16 cellular contexts compared by ENCODE assay signal in the genomic region with DNA sequence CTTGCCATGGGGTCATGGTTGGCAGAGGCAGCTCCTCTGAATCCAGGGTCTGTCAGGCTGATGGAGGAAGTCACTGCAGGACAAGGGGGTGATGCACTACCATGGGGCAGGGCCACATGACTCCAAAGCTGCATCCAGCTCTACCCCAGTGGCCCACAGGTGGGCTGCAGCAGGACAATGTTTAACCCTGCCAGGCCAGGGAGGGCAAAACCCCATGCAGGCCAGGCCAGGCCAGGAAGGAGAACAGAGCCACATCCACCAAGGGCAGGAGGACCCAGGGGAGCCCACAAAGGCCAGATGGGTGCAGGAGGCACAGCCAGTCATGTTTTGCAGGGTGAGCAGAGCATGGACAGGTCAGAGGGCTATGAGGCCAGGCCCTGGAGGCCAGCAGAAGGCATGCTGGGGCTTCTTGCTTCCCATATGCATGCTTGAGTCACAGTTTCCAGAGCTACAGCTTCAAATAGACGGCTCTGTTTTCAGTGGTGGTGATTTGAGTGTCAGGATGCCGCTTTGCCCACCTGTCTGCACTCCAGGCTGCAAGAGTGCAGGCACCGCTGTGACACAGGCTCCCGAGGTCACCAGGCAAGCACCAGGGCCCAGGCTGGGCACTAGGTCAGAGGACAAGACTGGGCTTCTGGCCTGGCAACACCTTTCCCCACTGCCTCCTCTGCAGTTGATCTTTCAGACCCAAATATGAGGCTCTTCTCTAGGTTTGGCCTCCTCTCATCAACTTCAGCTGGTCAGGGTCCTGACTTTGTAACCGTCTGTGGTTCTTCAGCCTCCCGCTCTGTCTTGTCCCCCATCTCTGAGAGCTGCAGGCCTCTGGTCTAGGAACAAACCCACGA. TPM values are rescaled to one million over a fixed set of nuclear protein-coding genes. Genes with fewer than 3 reads are reported as not detected.
DNase-seq lines count a peak whose midpoint lies in the region; ATAC-seq and TF ChIP-seq lines count a peak whose summit lies in the region.
"Had no signal": no experiment of that assay in that cellular context is flagged by ENCODE, and none has a peak within 500 bp of the region (broad histone marks: within the 10 kb centered on the region; RNA-seq: fewer than 3 reads in every experiment).

No MANE protein-coding gene starts in this region.

- H3K27ac ChIP-seq in IMR-90 (ENCODE audit: insufficient read depth, low read length), result no peak overlapping the region
- peak overlapping the region; percentile 62 for H3K27ac ChIP-seq in naive thymus-derived CD4-positive, alpha-beta T cell (ENCODE audit: low read depth, low read length)
- H3K27ac ChIP-seq: adrenal gland, C4-2B, lower lobe of right lung had no signal

- CTCF ChIA-PET in IMR-90 (lab: Yijun Ruan, JAX), result no interaction called here
- CTCF ChIA-PET in naive thymus-derived CD4-positive, alpha-beta T cell (lab: Charles Lee), result interaction anchor here (0.9 to 2.1 kb wide), 6 partner anchors 9 to 160 kb away, joined by 3 to 10 read pairs (median 6); no protein-coding TSS in a partner anchor
- CTCF ChIA-PET in Caco-2 (lab: Charles Lee), result interaction anchor here (1.1 kb wide), 1 partner anchor 42 kb away, joined by 3 read pairs; no protein-coding TSS in a partner anchor

- peak overlapping the region; percentile 67 for H2AFZ ChIP-seq in IMR-90 (replicated peaks; ENCODE audit: low read length, poor library complexity)

- no peak overlapping the region for H3K4me3 ChIP-seq in IMR-90 (ENCODE audit: insufficient read depth, low read depth, low read length)
- H3K4me3 ChIP-seq in naive thymus-derived CD4-positive, alpha-beta T cell (ENCODE audit: low read length), result peak overlapping the region; percentile 41
- no peak overlapping the region for H3K4me3 ChIP-seq in Caco-2 (ENCODE audit: low read depth, low read length)
- H3K4me3 ChIP-seq: adrenal gland, lower lobe of right lung had no signal

- peaks cover 9% of the 10 kb centered on the region for H3K4me1 Mint-ChIP-seq in T-helper 2 cell treated with Interferon-gamma antibody and Interleukin-4, amounts not matched to agents 5 μg/mL and 100 μg/mL, for 36 hours (ENCODE audit: low read depth)
- peaks cover 11% of the 10 kb centered on the region for H3K4me1 Mint-ChIP-seq in activated naive CD8-positive, alpha-beta T cell treated with anti-CD3 and anti-CD28 coated beads, Interleukin-2, amount 50 U/mL, for 24 hours
- H3K4me1 Mint-ChIP-seq in naive thymus-derived CD4-positive, alpha-beta T cell, result peaks cover 9 to 19% (median 10%) of the 10 kb centered on the region in 7 donors
- no peaks in the 10 kb centered on the region for H3K4me1 Mint-ChIP-seq in Caco-2 (ENCODE audit: low read depth, unreplicated experiment)

- no TSS peak for BruUV-seq in IMR-90 (replicated peaks; lab: Mats Ljungman, UMichigan)
- no TSS peak for BruUV-seq in Caco-2 (replicated peaks; lab: Mats Ljungman, UMichigan)

- H3K18ac ChIP-seq in IMR-90 (ENCODE audit: low read depth, low read length), result no peak overlapping the region

- H3K4me2 ChIP-seq in IMR-90 (ENCODE audit: low read depth, low read length), result no peak overlapping the region

- POLR2A ChIA-PET in IMR-90 (lab: Charles Lee; ENCODE audit: unreplicated experiment), result no interaction called here
- POLR2A ChIA-PET in naive thymus-derived CD4-positive, alpha-beta T cell (lab: Charles Lee), result interaction anchor here (0.5 to 2.1 kb wide), 5 partner anchors 12 to 1937 kb away, joined by 3 to 11 read pairs (median 4); partner anchors contain the start of gene RSPH14
- POLR2A ChIA-PET in Caco-2 (lab: Charles Lee), result no interaction called here

- no peak for TF ChIP-seq CTCF in IMR-90 (conservative IDR thresholded peaks at IDR 0.05; ENCODE audit: low read depth, low read length)
- TF ChIP-seq CTCF in Caco-2 (IDR thresholded peaks at IDR 0.05; ENCODE audit: insufficient read depth in 1 of 2, low read depth in 1 of 2, low read length in 1 of 2, severe bottlenecking in 1 of 2, unreplicated experiment in 1 of 2), result no peak

- no peaks in the 10 kb centered on the region for H3K9me1 ChIP-seq in IMR-90 (ENCODE audit: insufficient read depth, low read length)

- H4K8ac ChIP-seq in IMR-90 (ENCODE audit: low read depth in 2 of 2, low read length in 2 of 2), result no peak overlapping the region

- H3K27me3 Mint-ChIP-seq in T-helper 2 cell treated with Interferon-gamma antibody and Interleukin-4, amounts not matched to agents 5 μg/mL and 100 μg/mL, for 36 hours (ENCODE audit: low read depth), result no peaks in the 10 kb centered on the region
- no peaks in the 10 kb centered on the region for H3K27me3 Mint-ChIP-seq in activated naive CD8-positive, alpha-beta T cell treated with anti-CD3 and anti-CD28 coated beads, Interleukin-2, amount 50 U/mL, for 24 hours
- H3K27me3 Mint-ChIP-seq in naive thymus-derived CD4-positive, alpha-beta T cell, result no peaks in the 10 kb centered on the region
- no peaks in the 10 kb centered on the region for H3K27me3 Mint-ChIP-seq in Caco-2 (ENCODE audit: insufficient read depth, unreplicated experiment)

- no peak for ATAC-seq in IMR-90 (ENCODE audit: low read depth)
- no peak for ATAC-seq in activated naive CD8-positive, alpha-beta T cell treated with anti-CD3 and anti-CD28 coated beads, Interleukin-2, amount 50 U/mL, for 24 hours
- no peak for ATAC-seq in naive thymus-derived CD4-positive, alpha-beta T cell
- ATAC-seq: lower lobe of right lung had no signal

- no peak overlapping the region for H2BK120ac ChIP-seq in IMR-90 (ENCODE audit: low read depth, low read length)

- H3K27ac Mint-ChIP-seq in T-helper 2 cell treated with Interferon-gamma antibody and Interleukin-4, amounts not matched to agents 5 μg/mL and 100 μg/mL, for 36 hours, result peak overlapping the region; percentile 75
- peak overlapping the region; percentile 79 for H3K27ac Mint-ChIP-seq in activated naive CD8-positive, alpha-beta T cell treated with anti-CD3 and anti-CD28 coated beads, Interleukin-2, amount 50 U/mL, for 24 hours
- H3K27ac Mint-ChIP-seq in naive thymus-derived CD4-positive, alpha-beta T cell, result peak overlapping the region; percentile 88 to 98 (median 96)
- H3K27ac Mint-ChIP-seq in Caco-2 (ENCODE audit: unreplicated experiment), result no peak overlapping the region
- H3K27ac Mint-ChIP-seq: HFFc6 had no signal

- no peaks in the 10 kb centered on the region for H3K9me3 Mint-ChIP-seq in T-helper 2 cell treated with Interferon-gamma antibody and Interleukin-4, amounts not matched to agents 5 μg/mL and 100 μg/mL, for 36 hours
- H3K9me3 Mint-ChIP-seq in activated naive CD8-positive, alpha-beta T cell treated with anti-CD3 and anti-CD28 coated beads, Interleukin-2, amount 50 U/mL, for 24 hours, result no peaks in the 10 kb centered on the region
- peaks cover 0 to 4% (median 0%) of the 10 kb centered on the region in 11 donors for H3K9me3 Mint-ChIP-seq in naive thymus-derived CD4-positive, alpha-beta T cell
- H3K9me3 Mint-ChIP-seq in Caco-2 (ENCODE audit: unreplicated experiment), result no peaks in the 10 kb centered on the region
- H3K9me3 Mint-ChIP-seq: HFFc6 had no signal

- H3K14ac ChIP-seq in IMR-90 (replicated peaks; ENCODE audit: low read depth, low read length), result no peak overlapping the region

- H3K36me3 ChIP-seq in IMR-90 (ENCODE audit: control insufficient read depth, insufficient read depth, low read length) (no peaks in the 10 kb centered on the region), Caco-2 (ENCODE audit: control insufficient read depth, insufficient read depth, low read length) (no peaks in the 10 kb centered on the region)
- no peaks in the 10 kb centered on the region for H3K36me3 ChIP-seq in naive thymus-derived CD4-positive, alpha-beta T cell (ENCODE audit: control insufficient read depth in 2 of 3, insufficient read depth in 3 of 3, low read length in 3 of 3)
- H3K36me3 ChIP-seq: adrenal gland, lower lobe of right lung had no signal

- no peak overlapping the region for H2AK5ac ChIP-seq in IMR-90 (ENCODE audit: low read depth, low read length)

- no peak overlapping the region for H3K4ac ChIP-seq in IMR-90 (ENCODE audit: low read depth, low read length)

- intact Hi-C loops in IMR-90 (cut with micrococcal nuclease) (no loop called here), Caco-2 (cut with micrococcal nuclease; ENCODE audit: unreplicated experiment) (no loop called here)
- intact Hi-C loops in naive thymus-derived CD4-positive, alpha-beta T cell (cut with micrococcal nuclease), result no loop called here

- H3K56ac ChIP-seq in IMR-90 (ENCODE audit: extremely low read depth, insufficient read depth, low read length), result no peak overlapping the region

- H3K9me3 ChIP-seq in IMR-90 (ENCODE audit: control insufficient read depth, insufficient read depth, low read length), result no peaks in the 10 kb centered on the region
- no peaks in the 10 kb centered on the region for H3K9me3 ChIP-seq in naive thymus-derived CD4-positive, alpha-beta T cell (ENCODE audit: control insufficient read depth in 2 of 3, low read length in 3 of 3)
- no peaks in the 10 kb centered on the region for H3K9me3 ChIP-seq in Caco-2
- H3K9me3 ChIP-seq: adrenal gland, lower lobe of right lung had no signal

- no peak overlapping the region for H2AK9ac ChIP-seq in IMR-90 (replicated peaks; ENCODE audit: low read depth, low read length, poor library complexity)

- dilution Hi-C loops in IMR-90 (cut with HindIII; ENCODE audit: low sequenced_read_pairs, unreplicated experiment), result no loop called here

- no peak overlapping the region for H2BK20ac ChIP-seq in IMR-90 (ENCODE audit: low read depth, low read length)

- no peak overlapping the region for H2BK15ac ChIP-seq in IMR-90 (ENCODE audit: low read depth, low read length)

- peak overlapping the region; percentile 19 for H3K4me3 Mint-ChIP-seq in T-helper 2 cell treated with Interferon-gamma antibody and Interleukin-4, amounts not matched to agents 5 μg/mL and 100 μg/mL, for 36 hours
- peak overlapping the region; percentile 20 for H3K4me3 Mint-ChIP-seq in activated naive CD8-positive, alpha-beta T cell treated with anti-CD3 and anti-CD28 coated beads, Interleukin-2, amount 50 U/mL, for 24 hours
- peak overlapping the region; percentile 45 to 81 (median 77) for H3K4me3 Mint-ChIP-seq in naive thymus-derived CD4-positive, alpha-beta T cell
- H3K4me3 Mint-ChIP-seq in Caco-2 (ENCODE audit: unreplicated experiment), result no peak overlapping the region
- H3K4me3 Mint-ChIP-seq: HFFc6 had no signal

- H3K27me3 ChIP-seq in IMR-90 (ENCODE audit: control insufficient read depth, insufficient read depth, low read length) (no peaks in the 10 kb centered on the region; the same call in 1 of the 2 replicates), Caco-2 (replicated peaks; ENCODE audit: control insufficient read depth, insufficient read depth, low read length) (no peaks in the 10 kb centered on the region)
- no peaks in the 10 kb centered on the region for H3K27me3 ChIP-seq in naive thymus-derived CD4-positive, alpha-beta T cell (ENCODE audit: control insufficient read depth in 2 of 2, insufficient read depth in 2 of 2, low read length in 2 of 2)
- H3K27me3 ChIP-seq: adrenal gland had no signal

- H4K5ac ChIP-seq in IMR-90 (ENCODE audit: low read depth, low read length), result no peak overlapping the region

- H3K36me3 Mint-ChIP-seq in T-helper 2 cell treated with Interferon-gamma antibody and Interleukin-4, amounts not matched to agents 5 μg/mL and 100 μg/mL, for 36 hours (ENCODE audit: low read depth), result no peaks in the 10 kb centered on the region
- no peaks in the 10 kb centered on the region for H3K36me3 Mint-ChIP-seq in activated naive CD8-positive, alpha-beta T cell treated with anti-CD3 and anti-CD28 coated beads, Interleukin-2, amount 50 U/mL, for 24 hours (ENCODE audit: low read depth)
- H3K36me3 Mint-ChIP-seq in naive thymus-derived CD4-positive, alpha-beta T cell, result peaks cover 0 to 8% (median 0%) of the 10 kb centered on the region in 5 donors
- H3K36me3 Mint-ChIP-seq in Caco-2 (ENCODE audit: insufficient read depth, unreplicated experiment), result no peaks in the 10 kb centered on the region

- no peaks in the 10 kb centered on the region for H3K79me1 ChIP-seq in IMR-90 (ENCODE audit: low read depth in 1 of 2, low read length in 2 of 2)

- no peaks in the 10 kb centered on the region for H3K4me1 ChIP-seq in IMR-90 (ENCODE audit: control insufficient read depth, insufficient read depth, low read length)
- H3K4me1 ChIP-seq in naive thymus-derived CD4-positive, alpha-beta T cell (ENCODE audit: control insufficient read depth in 2 of 2, insufficient read depth in 2 of 2, low read length in 2 of 2), result peaks cover 13 to 16% of the 10 kb centered on the region in 2 donors
- no peaks in the 10 kb centered on the region for H3K4me1 ChIP-seq in Caco-2
- H3K4me1 ChIP-seq: adrenal gland, lower lobe of right lung had no signal

- in situ Hi-C loops in IMR-90 (cut with MboI; ENCODE audit: low sequenced_read_pairs), result no loop called here

- H3K23ac ChIP-seq in IMR-90 (ENCODE audit: low read depth, low read length), result no peak overlapping the region

- DNase-seq in T-helper 2 cell treated with Interferon-gamma antibody and Interleukin-4, amounts not matched to agents 5 μg/mL and 100 μg/mL, for 36 hours (ENCODE audit: low spot score), result no peak
- no peak for DNase-seq in T-helper 2 cell
- no peak for DNase-seq in IMR-90
- DNase-seq in activated naive CD8-positive, alpha-beta T cell treated with anti-CD3 and anti-CD28 coated beads, Interleukin-2, amount 50 U/mL, for 24 hours, result no peak
- DNase-seq in naive thymus-derived CD4-positive, alpha-beta T cell, result no peak
- no peak for DNase-seq in SW 1271 (lab: John Stamatoyannopoulos, UW)
- DNase-seq in Caco-2, result no peak
- DNase-seq in SKM-1 (lab: John Stamatoyannopoulos, UW; ENCODE audit: unreplicated experiment), result no peak
- DNase-seq: 8988T, adrenal gland, DMS79 treated with DMSO at 0.1 percent for 48 hours, foreskin melanocyte, HFFc6, lower lobe of right lung had no signal

- no peak overlapping the region for H4K91ac ChIP-seq in IMR-90 (ENCODE audit: insufficient read depth, low read depth, low read length)

- no peak overlapping the region for H3K9ac ChIP-seq in IMR-90 (ENCODE audit: low read depth, low read length)

- H2BK5ac ChIP-seq in IMR-90 (ENCODE audit: low read depth, low read length, poor library complexity, severe bottlenecking), result no peak overlapping the region

- no peak for TF ChIP-seq RAD21 in IMR-90 (IDR thresholded peaks at IDR 0.05; ENCODE audit: low read length)

- no peaks in the 10 kb centered on the region; the same call in 1 of the 2 replicates for H4K20me1 ChIP-seq in IMR-90 (ENCODE audit: insufficient read depth, low read length)

- 81% methylated on average over 2 of the region's 7 CpGs; no CpG with 5 or more reads in 1 of the 2 experiments for WGBS in IMR-90 (ENCODE audit: extremely low coverage in 2 of 2, insufficient read length in 1 of 2), 2 experiments

- no peak for TF ChIP-seq POLR2A in IMR-90 (IDR thresholded peaks at IDR 0.05; ENCODE audit: low read depth, low read length)

RNA-seq across cellular contexts. Expression of gene RSPH14, which starts 22.9 kb away (rescaled TPM):
- total RNA-seq in IMR-90 (2012; rRNA removed) (not detected in 2 replicates), Caco-2 (2022) (0.68 and 1.2 TPM in 2 replicates)
- polyA plus RNA-seq in IMR-90 (2012; rRNA removed), result 0.10 TPM in 1 of 2 replicates, not detected in the other
- 0.18 and 0.21 TPM in 2 replicates for polyA plus RNA-seq in IMR-90 (2012; cell fraction: cytosol; rRNA removed)
- not detected in 2 replicates for polyA plus RNA-seq in IMR-90 (2012; cell fraction: nucleus; rRNA removed; ENCODE audit: low replicate concordance)
- total RNA-seq in naive thymus-derived CD4-positive, alpha-beta T cell, result 1 to 10 TPM in 1 of 5 experiments, under 1 TPM in 1, not detected in 3; 0.81 to 1.3 TPM
- polyA plus RNA-seq in naive thymus-derived CD4-positive, alpha-beta T cell, result under 1 TPM in 1 of 2 donors, not detected in 1; 0.38 TPM
- total RNA-seq: endothelial cell of umbilical vein, HFFc6 had no signal
- polyA plus RNA-seq: endothelial cell of umbilical vein had no signal

RNA-seq across cellular contexts. Expression of gene RAB36, which starts 26.4 kb away (rescaled TPM):
- 2.5 and 3.6 TPM in 2 replicates for total RNA-seq in IMR-90 (2012; rRNA removed)
- polyA plus RNA-seq in IMR-90 (2012; rRNA removed), result 4.0 TPM in 2 replicates
- polyA plus RNA-seq in IMR-90 (2012; cell fraction: cytosol; rRNA removed), result 2.3 and 3.7 TPM in 2 replicates
- polyA plus RNA-seq in IMR-90 (2012; cell fraction: nucleus; rRNA removed; ENCODE audit: low replicate concordance), result 4.6 and 6.6 TPM in 2 replicates
- 1 to 10 TPM in 1 of 5 experiments, under 1 TPM in 4; 0.10 to 1.2 (median 0.38) TPM for total RNA-seq in naive thymus-derived CD4-positive, alpha-beta T cell
- under 1 TPM; 0.40 to 0.54 TPM for polyA plus RNA-seq in naive thymus-derived CD4-positive, alpha-beta T cell
- total RNA-seq in Caco-2 (2022), result 0.52 and 0.97 TPM in 2 replicates

RNA-seq across cellular contexts. Expression of gene GNAZ, which starts 48.5 kb away (rescaled TPM):
- total RNA-seq in IMR-90 (2012; rRNA removed) (1.9 and 2.5 TPM in 2 replicates), Caco-2 (2022) (0.48 and 0.95 TPM in 2 replicates)
- 1.5 and 1.7 TPM in 2 replicates for polyA plus RNA-seq in IMR-90 (2012; rRNA removed)
- polyA plus RNA-seq in IMR-90 (2012; cell fraction: cytosol; rRNA removed), result 0.88 and 1.6 TPM in 2 replicates
- polyA plus RNA-seq in IMR-90 (2012; cell fraction: nucleus; rRNA removed; ENCODE audit: low replicate concordance), result 1.5 and 1.7 TPM in 2 replicates
- 1 to 10 TPM in 1 of 5 experiments, under 1 TPM in 3, not detected in 1; 0.12 to 2.0 (median 0.31) TPM for total RNA-seq in naive thymus-derived CD4-positive, alpha-beta T cell
- not detected for polyA plus RNA-seq in naive thymus-derived CD4-positive, alpha-beta T cell
